8 cellular contexts compared by ENCODE assay signal in genomic region chr13:41019027-41019487, GRCh38. TPM values are rescaled to one million over a fixed set of nuclear protein-coding genes. Genes with fewer than 3 reads are reported as not detected.
DNase-seq lines count a peak whose midpoint lies in the region; ATAC-seq, FAIRE-seq and TF ChIP-seq lines count a peak whose summit lies in the region.

TSS of gene ELF1 (minus strand) at chr13:41019316. CDS start at chr13:40982054, 37,262 bp downstream.

- peak within 1 kb of the TSS; percentile 88 for H3K4me2 ChIP-seq in endothelial cell of umbilical vein (ENCODE audit: insufficient read depth, low read length)

- no peak within 1 kb of the TSS for H3K4me3 ChIP-seq in AG04450 (ENCODE audit: low read depth, low read length)
- H3K4me3 ChIP-seq in endothelial cell of umbilical vein (replicated peaks in 1 of 3; ENCODE audit: insufficient read depth in 1 of 3, low read depth in 1 of 3, low read length in 3 of 3), result peak within 1 kb of the TSS; percentile 23 to 91 (median 68)
- peak within 1 kb of the TSS; percentile 16 to 79 for H3K4me3 ChIP-seq in muscle layer of duodenum (ENCODE audit: low read depth in 1 of 2, low read length in 2 of 2)
- H3K4me3 ChIP-seq in thoracic aorta, result peak within 1 kb of the TSS; percentile 17

- H3K9me3 ChIP-seq in AG04450 (ENCODE audit: control insufficient read depth, insufficient read depth, low read length) (no peaks in the 10 kb centered on the region), endothelial cell of umbilical vein (replicated peaks; ENCODE audit: control insufficient read depth, insufficient read depth, low read length) (no peaks in the 10 kb centered on the region), muscle layer of duodenum (ENCODE audit: control insufficient read depth in 1 of 2, low read length in 2 of 2) (no peaks in the 10 kb centered on the region), thoracic aorta (no peaks in the 10 kb centered on the region)

- H3K4me1 ChIP-seq in endothelial cell of umbilical vein (ENCODE audit: control insufficient read depth, extremely low read depth, insufficient read depth, low read length) (peaks cover 3% of the 10 kb centered on the region), muscle layer of duodenum (ENCODE audit: control insufficient read depth in 1 of 2, insufficient read depth in 2 of 2, low read length in 2 of 2) (peaks cover 4 to 25% of the 10 kb centered on the region in 2 donors), thoracic aorta (ENCODE audit: control insufficient read depth in 1 of 2, low read depth in 2 of 2) (peaks cover 17 to 34% of the 10 kb centered on the region in 2 donors)

- TF ChIP-seq CTCF in AG04450 (IDR thresholded peaks at IDR 0.05; ENCODE audit: low read depth, low read length), result no peak
- TF ChIP-seq CTCF in endothelial cell of umbilical vein (IDR thresholded peaks at IDR 0.05; ENCODE audit: extremely low read depth in 1 of 2, insufficient read depth in 1 of 2, low read depth in 1 of 2, low read length in 2 of 2), result no peak
- no peak for TF ChIP-seq CTCF in thoracic aorta (IDR thresholded peaks at IDR 0.05)

- H2AFZ ChIP-seq in endothelial cell of umbilical vein (ENCODE audit: low read depth, low read length), result peak within 1 kb of the TSS; percentile 65

- POLR2A ChIA-PET in AG04450 (lab: Yijun Ruan, JAX), result no interaction called here
- POLR2A ChIA-PET in endothelial cell of umbilical vein (lab: Charles Lee), result no interaction called here

- dilution Hi-C loops in endothelial cell of umbilical vein (cut with MboI; ENCODE audit: extremely low pct_ligation_motif_present, low sequenced_read_pairs), result no loop called here

- no TSS peak for BruUV-seq in endothelial cell of umbilical vein (replicated peaks; lab: Mats Ljungman, UMichigan)

- no peak for FAIRE-seq in endothelial cell of umbilical vein (lab: Jason Lieb, UNC)

- H3K36me3 ChIP-seq in endothelial cell of umbilical vein (ENCODE audit: control insufficient read depth in 2 of 2, extremely low read depth in 1 of 2, insufficient read depth in 2 of 2, low read length in 2 of 2) (no peaks in the 10 kb centered on the region), muscle layer of duodenum (ENCODE audit: control insufficient read depth in 1 of 2, insufficient read depth in 2 of 2, low read length in 2 of 2) (no peaks in the 10 kb centered on the region), thoracic aorta (no peaks in the 10 kb centered on the region)

- intact Hi-C loops in endothelial cell of umbilical vein (cut with micrococcal nuclease), result loop anchor here (2.0 kb wide), 1 partner anchor 36 kb away; no protein-coding TSS in a partner anchor

- DNase-seq in AG04450 (ENCODE audit: low read depth, low spot score) (no peak), NCI-H510A treated with DMSO at 0.1 percent for 48 hours (lab: John Stamatoyannopoulos, UW) (peak; percentile 11), endothelial cell of umbilical vein (ENCODE audit: low read depth, low spot score) (peak; percentile 72), thoracic aorta (ENCODE audit: low spot score) (no peak)
- DNase-seq in activated CD4-positive, alpha-beta T cell treated with anti-CD3 and anti-CD28 coated beads, Interleukin-2, amount 50 U/mL, for 48 hours, result peak; percentile 24 to 52

- H3K27me3 ChIP-seq in AG04450 (ENCODE audit: control insufficient read depth, insufficient read depth, low read length) (no peaks in the 10 kb centered on the region), endothelial cell of umbilical vein (ENCODE audit: control insufficient read depth in 2 of 2, insufficient read depth in 2 of 2, low read length in 2 of 2) (no peaks in the 10 kb centered on the region), muscle layer of duodenum (ENCODE audit: low read depth, low read length) (no peaks in the 10 kb centered on the region), thoracic aorta (replicated peaks; ENCODE audit: insufficient read depth) (no peaks in the 10 kb centered on the region)

- H3K27ac ChIP-seq in AG04450 (ENCODE audit: low read depth, low read length) (no peak within 1 kb of the TSS), endothelial cell of umbilical vein (ENCODE audit: insufficient read depth, low read depth, low read length) (peak within 1 kb of the TSS; percentile 86), muscle layer of duodenum (ENCODE audit: low read length) (peak within 1 kb of the TSS; percentile 94), thoracic aorta (peak within 1 kb of the TSS in 1 of 2 donors; percentile 51)

- CTCF ChIA-PET in AG04450 (lab: Charles Lee), result interaction anchor here (0.6 to 1.0 kb wide), 2 partner anchors 36 to 38 kb away, joined by 6 to 11 read pairs; no protein-coding TSS in a partner anchor
- CTCF ChIA-PET in endothelial cell of umbilical vein (lab: Charles Lee), result interaction anchor here (0.7 to 2.9 kb wide), 9 partner anchors 8 to 44 kb away, joined by 3 to 14 read pairs (median 5); no protein-coding TSS in a partner anchor

- H4K20me1 ChIP-seq in endothelial cell of umbilical vein (replicated peaks; ENCODE audit: control insufficient read depth, extremely low read depth, insufficient read depth, low read length), result no peaks in the 10 kb centered on the region

- no peaks in the 10 kb centered on the region for H3K9me1 ChIP-seq in endothelial cell of umbilical vein (replicated peaks; ENCODE audit: control insufficient read depth, extremely low read depth, insufficient read depth, low read length)

- H3K9ac ChIP-seq in endothelial cell of umbilical vein (replicated peaks; ENCODE audit: extremely low read depth, insufficient read depth, low read length), result peak within 1 kb of the TSS; percentile 93

- H3K79me2 ChIP-seq in endothelial cell of umbilical vein (ENCODE audit: control insufficient read depth, insufficient read depth, low read length), result peaks cover 44% of the 10 kb centered on the region

- peak; percentile 91 for ATAC-seq in GM18520 (IDR thresholded peaks at IDR 0.05; ENCODE audit: unreplicated experiment)
- ATAC-seq in HG02981 (IDR thresholded peaks at IDR 0.05; ENCODE audit: unreplicated experiment), result peak; percentile 90
- no peak for ATAC-seq in thoracic aorta (ENCODE audit: insufficient number of reproducible peaks, low FRiP score, low read depth)

- TF ChIP-seq POLR2A in endothelial cell of umbilical vein (IDR thresholded peaks at IDR 0.05; ENCODE audit: low read depth, low read length), result no peak

TF ChIP-seq in endothelial cell of umbilical vein, 7 proteins besides CTCF, POLR2A, EP300 and RAD21:
- TF ChIP-seq POLR2AphosphoS5 (IDR thresholded peaks at IDR 0.05; ENCODE audit: insufficient read depth, low read depth, low read length) (no peak), GATA2 (IDR thresholded peaks at IDR 0.05; ENCODE audit: insufficient read depth, insufficient read length, low read depth, low read length) (no peak), MAX (IDR thresholded peaks at IDR 0.05; ENCODE audit: insufficient read depth, insufficient read length) (no peak), JUN (IDR thresholded peaks at IDR 0.05; ENCODE audit: borderline replicate concordance, insufficient read depth, insufficient read length, low read depth) (peak; percentile 58), EZH2 (IDR thresholded peaks at IDR 0.05; ENCODE audit: borderline replicate concordance, low read depth, low read length, severe bottlenecking) (no peak), FOS (IDR thresholded peaks at IDR 0.05; ENCODE audit: borderline replicate concordance, insufficient read depth, low read length) (peak; percentile 81), MYC (IDR thresholded peaks at IDR 0.05; ENCODE audit: low read depth, low read length) (no peak)
TF ChIP-seq in endothelial cell of umbilical vein: peak in this region for 2.

RNA-seq across cellular contexts. Expression of gene ELF1, which starts in this region (rescaled TPM):
- polyA plus RNA-seq in AG04450 (2011; rRNA removed) (37.8 and 46.8 TPM in 2 replicates), endothelial cell of umbilical vein (28.6 and 31.8 TPM in 2 replicates)
- 31.0 and 42.2 TPM in 2 replicates for polyA minus RNA-seq in AG04450 (2011; rRNA and poly(A)+ RNA removed)
- total RNA-seq in endothelial cell of umbilical vein (61.2 and 62.5 TPM in 2 replicates), thoracic aorta (10 to 100 TPM; 54.7 to 99.9 TPM)
- 26.3 and 29.4 TPM in 2 replicates for polyA plus RNA-seq in endothelial cell of umbilical vein (2011; cell fraction: cytosol; rRNA removed)
- 49.6 TPM in 2 replicates for polyA plus RNA-seq in endothelial cell of umbilical vein (2011; cell fraction: nucleus; rRNA removed)
- 49.5 and 49.7 TPM in 2 replicates for polyA plus RNA-seq in endothelial cell of umbilical vein (2012)
- polyA minus RNA-seq in endothelial cell of umbilical vein, result 57.9 and 67.6 TPM in 2 replicates
- polyA minus RNA-seq in endothelial cell of umbilical vein (2011; cell fraction: cytosol; rRNA and poly(A)+ RNA removed), result 12.8 TPM
- 81.5 and 119 TPM in 2 replicates for polyA minus RNA-seq in endothelial cell of umbilical vein (2011; cell fraction: nucleus; rRNA and poly(A)+ RNA removed)

Comparison
In these comparisons a context has a peak if more than half of its experiments do, and no peak if none do; other contexts are left out.
1. DNase-seq: peak in NCI-H510A treated with DMSO at 0.1 percent for 48 hours (single experiment), activated CD4-positive, alpha-beta T cell treated with anti-CD3 and anti-CD28 coated beads, Interleukin-2, amount 50 U/mL, for 48 hours (2 of 2) and endothelial cell of umbilical vein (single experiment); none in AG04450 (single experiment) and thoracic aorta (single experiment).